Comparison of ENCODE assay signal across 35 cellular contexts in genomic region chr9:125254231-125254630, GRCh38.
"Had no signal": no experiment of that assay in that cellular context is flagged by ENCODE, and none has a peak within 500 bp of the region (broad histone marks: within the 10 kb centered on the region; RNA-seq: fewer than 3 reads in every experiment).

No MANE protein-coding gene starts in this region.

- H3K4me3 ChIP-seq: MG63 had no signal

- DNase-seq: Karpas-422, Kasumi-1, MG63, MM.1S, MV-4-11, NCI-H1048, NCI-H1092, NCI-H1092 treated with DMSO at 0.1 percent for 48 hours, NCI-H1105, NCI-H1105 treated with DMSO at 0.1 percent for 48 hours, NCI-H1417, NCI-H1417 treated with DMSO at 0.1 percent for 48 hours, NCI-H1436, NCI-H1436 treated with DMSO at 0.1 percent for 48 hours, NCI-H146, NCI-H1694, NCI-H1694 treated with DMSO at 0.1 percent for 48 hours, NCI-H187, NCI-H187 treated with DMSO at 0.1 percent for 48 hours, NCI-H1930, NCI-H2029, NCI-H2029 treated with DMSO at 0.1 percent for 48 hours, NCI-H2081, NCI-H2081 treated with DMSO at 0.1 percent for 48 hours, NCI-H2107, NCI-H2171, NCI-H2171 treated with DMSO at 0.1 percent for 48 hours, NCI-H2227 treated with DMSO at 0.1 percent for 48 hours, NCI-H226, NCI-H345, NCI-H446, NCI-H446 treated with DMSO at 0.1 percent for 48 hours, NCI-H510A, NCI-H510A treated with DMSO at 0.1 percent for 48 hours, NCI-H524 had no signal

- H3K36me3 ChIP-seq: MG63 had no signal

- H3K27me3 ChIP-seq: MG63 had no signal

- H3K9me3 ChIP-seq: MG63 had no signal
